In genomic region chr2:27714851-27715291, GRCh38 we compare ENCODE assay signal across 9 cellular contexts. TPM values are rescaled to one million over a fixed set of nuclear protein-coding genes. Genes with fewer than 3 reads are reported as not detected.
DNase-seq lines count a peak whose midpoint lies in the region; ATAC-seq and TF ChIP-seq lines count a peak whose summit lies in the region.
"Had no signal": no experiment of that assay in that cellular context is flagged by ENCODE, and none has a peak within 500 bp of the region (broad histone marks: within the 10 kb centered on the region; RNA-seq: fewer than 3 reads in every experiment).

No MANE protein-coding gene starts in this region.

- H3K36me3 ChIP-seq in mucosa of rectum (ENCODE audit: control insufficient read depth in 2 of 2, insufficient read depth in 2 of 2, low read length in 2 of 2) (no peaks in the 10 kb centered on the region), upper lobe of right lung (no peaks in the 10 kb centered on the region)

- TF ChIP-seq CTCF in dorsolateral prefrontal cortex (IDR thresholded peaks at IDR 0.05 in 54 of 56, conservative IDR thresholded peaks at IDR 0.05 in 2 of 56; ENCODE audit: low read depth in 1 of 56, partially characterized antibody in 56 of 56): no peak
- no peak for TF ChIP-seq CTCF in upper lobe of right lung (IDR thresholded peaks at IDR 0.05)

- H3K4me3 Mint-ChIP-seq in activated naive CD4-positive, alpha-beta T cell treated with anti-CD3 and anti-CD28 coated beads, Interleukin-2, amount 50 U/mL, for 24 hours: peak overlapping the region; percentile 72

- H3K27me3 Mint-ChIP-seq in activated naive CD4-positive, alpha-beta T cell treated with anti-CD3 and anti-CD28 coated beads, Interleukin-2, amount 50 U/mL, for 24 hours: peaks cover 3% of the 10 kb centered on the region

- peak overlapping the region in 56 of 59 donors; percentile 29 to 89 (median 74) for H3K27ac ChIP-seq in dorsolateral prefrontal cortex
- H3K27ac ChIP-seq in mucosa of rectum (ENCODE audit: low read depth in 2 of 2, low read length in 2 of 2): no peak overlapping the region
- H3K27ac ChIP-seq in upper lobe of right lung: no peak overlapping the region

- no peak for DNase-seq in activated naive CD4-positive, alpha-beta T cell treated with Interleukin-2 at 50 U/mL for 16 hours
- DNase-seq in dorsolateral prefrontal cortex: no peak
- no peak for DNase-seq in upper lobe of right lung
- no peak for DNase-seq in NCI-H524 treated with DMSO at 0.1 percent for 48 hours (lab: John Stamatoyannopoulos, UW)
- no peak for DNase-seq in NCI-H187 (lab: John Stamatoyannopoulos, UW)
- no peak for DNase-seq in hepatic stellate cell (ENCODE audit: low spot score)
- DNase-seq: NCI-H2081 treated with DMSO at 0.1 percent for 48 hours had no signal

- H3K9me3 Mint-ChIP-seq in activated naive CD4-positive, alpha-beta T cell treated with anti-CD3 and anti-CD28 coated beads, Interleukin-2, amount 50 U/mL, for 24 hours: no peaks in the 10 kb centered on the region

- H3K27me3 ChIP-seq in dorsolateral prefrontal cortex (no peaks in the 10 kb centered on the region), mucosa of rectum (ENCODE audit: control insufficient read depth in 2 of 2, insufficient read depth in 2 of 2, low read length in 2 of 2) (peaks cover 0 to 6% of the 10 kb centered on the region in 2 donors), upper lobe of right lung (no peaks in the 10 kb centered on the region)

- H3K4me3 ChIP-seq in dorsolateral prefrontal cortex (peak overlapping the region; percentile 32 to 71 (median 55)), mucosa of rectum (ENCODE audit: low read length in 2 of 2) (peak overlapping the region; percentile 4 to 37), upper lobe of right lung (peak overlapping the region; percentile 46)

- no peaks in the 10 kb centered on the region for H3K9me3 ChIP-seq in mucosa of rectum (ENCODE audit: control insufficient read depth in 2 of 2, low read length in 2 of 2)
- H3K9me3 ChIP-seq in upper lobe of right lung: no peaks in the 10 kb centered on the region

- intact Hi-C loops in dorsolateral prefrontal cortex (cut with DNase I): loop anchor here in 1 of 2 donors (2.0 kb wide), 1 partner anchor 18 kb away; no protein-coding TSS in a partner anchor
- intact Hi-C loops in upper lobe of right lung (cut with DNase I): no loop called here

- peaks cover 23% of the 10 kb centered on the region for H3K4me1 Mint-ChIP-seq in activated naive CD4-positive, alpha-beta T cell treated with anti-CD3 and anti-CD28 coated beads, Interleukin-2, amount 50 U/mL, for 24 hours

- H3K36me3 Mint-ChIP-seq in activated naive CD4-positive, alpha-beta T cell treated with anti-CD3 and anti-CD28 coated beads, Interleukin-2, amount 50 U/mL, for 24 hours: no peaks in the 10 kb centered on the region

- peak overlapping the region in 1 of 2 donors; percentile 24 for H3K9ac ChIP-seq in mucosa of rectum (ENCODE audit: low read depth in 1 of 2, low read length in 2 of 2)

- H3K27ac Mint-ChIP-seq in activated naive CD4-positive, alpha-beta T cell treated with anti-CD3 and anti-CD28 coated beads, Interleukin-2, amount 50 U/mL, for 24 hours: no peak overlapping the region

- peaks cover 4 to 5% of the 10 kb centered on the region in 2 donors for H3K4me1 ChIP-seq in mucosa of rectum (ENCODE audit: control insufficient read depth in 2 of 2, insufficient read depth in 2 of 2, low read length in 2 of 2)
- H3K4me1 ChIP-seq in upper lobe of right lung: peaks cover 9% of the 10 kb centered on the region

- ATAC-seq in upper lobe of right lung: no peak

RNA-seq across cellular contexts. Expression of gene SLC4A1AP, which starts 51.2 kb away (rescaled TPM):
- 10 to 100 TPM; 23.6 to 51.6 (median 39.4) TPM for total RNA-seq in dorsolateral prefrontal cortex
- total RNA-seq in upper lobe of right lung: 18.7 TPM

RNA-seq across cellular contexts. Expression of gene SUPT7L, which starts 51.5 kb away (rescaled TPM):
- 10 to 100 TPM; 35.6 to 63.4 (median 50.9) TPM for total RNA-seq in dorsolateral prefrontal cortex
- 30.5 TPM for total RNA-seq in upper lobe of right lung

RNA-seq across cellular contexts. Expression of gene MRPL33, which starts 56.6 kb away (rescaled TPM):
- total RNA-seq in dorsolateral prefrontal cortex (100 to 1,000 TPM in 5 of 120 experiments, 10 to 100 TPM in 115; 40.3 to 106 (median 70.5) TPM), upper lobe of right lung (79.4 TPM)

Comparison
In these comparisons a context has a peak if more than half of its experiments do, and no peak if none do; other contexts are left out.
1. H3K27ac ChIP-seq: peak in dorsolateral prefrontal cortex (56 of 59); none in mucosa of rectum (0 of 2) and upper lobe of right lung (single experiment).
2. Peak in every context shown above with its lines, with median percentiles within 50 percentile points of each other: H3K4me3 ChIP-seq.